8 cellular contexts compared by ENCODE assay signal in genomic region chr19:11293468-11294389, GRCh38. TPM values are rescaled to one million over a fixed set of nuclear protein-coding genes. Genes with fewer than 3 reads are reported as not detected.
DNase-seq lines count a peak whose midpoint lies in the region; ATAC-seq, FAIRE-seq and TF ChIP-seq lines count a peak whose summit lies in the region.

No MANE protein-coding gene starts in this region.

- no peaks in the 10 kb centered on the region for H3K36me3 Mint-ChIP-seq in endodermal cell (ENCODE audit: low read depth)

- DNase-seq in Daoy (ENCODE audit: low read depth) (peak; percentile 96), HTR-8/SVneo (ENCODE audit: insufficient read length, low spot score) (peak; percentile 97), NOMO-1 treated with dmso at 0.1 percent for 144 hours (lab: John Stamatoyannopoulos, UW; ENCODE audit: unreplicated experiment) (peak; percentile 98), endodermal cell (peak; percentile 99)
- peak; percentile 63 to 77 (median 70) for DNase-seq in activated CD8-positive, alpha-beta memory T cell treated with anti-CD3 and anti-CD28 coated beads for 48 hours (ENCODE audit: low read depth in 2 of 3, low spot score in 2 of 3)
- peak; percentile 63 for DNase-seq in stimulated activated CD8-positive, alpha-beta memory T cell treated with anti-CD3 and anti-CD28 coated beads, Interleukin-15, amount 100 ng/mL, for 1 hour (ENCODE audit: low read depth)

- no peaks in the 10 kb centered on the region for H3K27me3 ChIP-seq in endodermal cell (ENCODE audit: control insufficient read depth, insufficient read depth, low read length, poor library complexity, severe bottlenecking)

- H3K4me3 ChIP-seq in endodermal cell (ENCODE audit: low read length), result peak overlapping the region; percentile 63
- no peak overlapping the region for H3K4me3 ChIP-seq in mesodermal cell (ENCODE audit: extremely low read depth, insufficient read depth, low read length, poor library complexity, severe bottlenecking)

- H3K27ac Mint-ChIP-seq in endodermal cell, result peak overlapping the region; percentile 88

- peaks cover 6% of the 10 kb centered on the region for H3K4me1 Mint-ChIP-seq in endodermal cell

- ATAC-seq in HG02798 (IDR thresholded peaks at IDR 0.05; ENCODE audit: poor library complexity, unreplicated experiment), result no peak

- FAIRE-seq in HTR-8/SVneo (lab: Jason Lieb, UNC), result peak; percentile 94

- H3K9me3 ChIP-seq in endodermal cell (ENCODE audit: control insufficient read depth, low read length), result no peaks in the 10 kb centered on the region
- H3K9me3 ChIP-seq in mesodermal cell (ENCODE audit: control insufficient read depth, low read length), result no peaks in the 10 kb centered on the region

- H3K36me3 ChIP-seq in endodermal cell (ENCODE audit: control insufficient read depth, insufficient read depth, low read length) (no peaks in the 10 kb centered on the region), mesodermal cell (ENCODE audit: control insufficient read depth, insufficient read depth, low read length) (no peaks in the 10 kb centered on the region)

- 15 to 19% methylated on average over 21 to 41 of the region's 41 CpGs for WGBS in endodermal cell (ENCODE audit: insufficient coverage in 1 of 2, insufficient read length in 1 of 2), 2 experiments
- 12 to 15% methylated on average over 34 to 38 of the region's 41 CpGs for WGBS in mesodermal cell (ENCODE audit: insufficient coverage in 2 of 2), 2 experiments

- peaks cover 6% of the 10 kb centered on the region for H3K4me1 ChIP-seq in endodermal cell (ENCODE audit: control insufficient read depth, insufficient read depth, low read length)
- H3K4me1 ChIP-seq in mesodermal cell (ENCODE audit: control insufficient read depth, insufficient read depth, low read length, poor library complexity, severe bottlenecking), result peaks cover 4% of the 10 kb centered on the region

- H3K27ac ChIP-seq in endodermal cell (ENCODE audit: low read depth, low read length) (no peak overlapping the region), mesodermal cell (ENCODE audit: low read depth, low read length, severe bottlenecking) (peak overlapping the region; percentile 57)

- TF ChIP-seq CTCF in endodermal cell (conservative IDR thresholded peaks at IDR 0.05), result peak; percentile 97

- H3K27me3 Mint-ChIP-seq in endodermal cell (ENCODE audit: insufficient read depth), result no peaks in the 10 kb centered on the region

- no peak overlapping the region for H3K9ac ChIP-seq in endodermal cell (ENCODE audit: extremely low read depth, low read length, poor library complexity, severe bottlenecking)

- H3K4me3 Mint-ChIP-seq in endodermal cell, result peak overlapping the region; percentile 40

- H3K9me3 Mint-ChIP-seq in endodermal cell, result no peaks in the 10 kb centered on the region

RNA-seq across cellular contexts. Expression of gene TSPAN16, which starts 2.2 kb away (rescaled TPM):
- total RNA-seq in Daoy (2014; rRNA removed; shearing (Covaris generic)), result not detected in 2 replicates
- total RNA-seq in endodermal cell, result not detected
- not detected for polyA plus RNA-seq in endodermal cell (2013, experiment 1 of 2)
- polyA plus RNA-seq in endodermal cell (2013, experiment 2 of 2), result not detected
- not detected for polyA plus RNA-seq in mesodermal cell (2013, experiment 1 of 2)
- polyA plus RNA-seq in mesodermal cell (2013, experiment 2 of 2), result not detected

RNA-seq across cellular contexts. Expression of gene DOCK6, which starts 31.4 kb away (rescaled TPM):
- 2.9 and 4.3 TPM in 2 replicates for total RNA-seq in Daoy (2014; rRNA removed; shearing (Covaris generic))
- total RNA-seq in endodermal cell, result 100 to 1,000 TPM in 1 of 2 donors, 10 to 100 TPM in 1; 93.8 to 111 TPM
- 35.2 TPM for polyA plus RNA-seq in endodermal cell (2013, experiment 1 of 2)
- polyA plus RNA-seq in endodermal cell (2013, experiment 2 of 2), result 36.4 TPM
- polyA plus RNA-seq in mesodermal cell (2013, experiment 1 of 2), result 71.0 TPM
- polyA plus RNA-seq in mesodermal cell (2013, experiment 2 of 2), result 46.2 TPM

RNA-seq across cellular contexts. Expression of gene RAB3D, which starts 45.7 kb away (rescaled TPM):
- total RNA-seq in Daoy (2014; rRNA removed; shearing (Covaris generic)), result 0.86 and 1.2 TPM in 2 replicates
- total RNA-seq in endodermal cell, result 10 to 100 TPM; 37.2 to 43.2 TPM
- polyA plus RNA-seq in endodermal cell (2013, experiment 1 of 2), result 7.8 TPM
- 7.9 TPM for polyA plus RNA-seq in endodermal cell (2013, experiment 2 of 2)
- 11.8 TPM for polyA plus RNA-seq in mesodermal cell (2013, experiment 1 of 2)
- 9.7 TPM for polyA plus RNA-seq in mesodermal cell (2013, experiment 2 of 2)

RNA-seq across cellular contexts. Expression of gene TMEM205, which starts 52.3 kb away (rescaled TPM):
- total RNA-seq in Daoy (2014; rRNA removed; shearing (Covaris generic)), result 124 and 181 TPM in 2 replicates
- total RNA-seq in endodermal cell, result 10 to 100 TPM; 58.2 to 58.9 TPM
- polyA plus RNA-seq in endodermal cell (2013, experiment 1 of 2), result 55.8 TPM
- 52.7 TPM for polyA plus RNA-seq in endodermal cell (2013, experiment 2 of 2)
- polyA plus RNA-seq in mesodermal cell (2013, experiment 1 of 2), result 55.4 TPM
- 41.9 TPM for polyA plus RNA-seq in mesodermal cell (2013, experiment 2 of 2)

RNA-seq across cellular contexts. Expression of gene CCDC159, which starts 52.6 kb away (rescaled TPM):
- total RNA-seq in Daoy (2014; rRNA removed; shearing (Covaris generic)), result 0.63 and 0.68 TPM in 2 replicates
- 10 to 100 TPM; 12.2 to 15.2 TPM for total RNA-seq in endodermal cell
- polyA plus RNA-seq in endodermal cell (2013, experiment 1 of 2), result 16.9 TPM
- polyA plus RNA-seq in endodermal cell (2013, experiment 2 of 2), result 14.6 TPM
- 8.5 TPM for polyA plus RNA-seq in mesodermal cell (2013, experiment 1 of 2)
- polyA plus RNA-seq in mesodermal cell (2013, experiment 2 of 2), result 9.8 TPM

Comparison
In these comparisons a context has a peak if more than half of its experiments do, and no peak if none do; other contexts are left out.
1. RNA of gene DOCK6, which starts 31.4 kb away (total RNA-seq): 93.8 to 111 TPM in endodermal cell; 2.9 to 4.3 TPM in Daoy; every median in the first group is over 10 times any median in the second.
2. RNA of gene RAB3D, which starts 45.7 kb away (total RNA-seq): 37.2 to 43.2 TPM in endodermal cell; 0.86 to 1.2 TPM in Daoy; every median in the first group is over 10 times any median in the second.
3. Peak in every context shown above with its lines, with median percentiles within 50 percentile points of each other: DNase-seq.